In the genomic region with DNA sequence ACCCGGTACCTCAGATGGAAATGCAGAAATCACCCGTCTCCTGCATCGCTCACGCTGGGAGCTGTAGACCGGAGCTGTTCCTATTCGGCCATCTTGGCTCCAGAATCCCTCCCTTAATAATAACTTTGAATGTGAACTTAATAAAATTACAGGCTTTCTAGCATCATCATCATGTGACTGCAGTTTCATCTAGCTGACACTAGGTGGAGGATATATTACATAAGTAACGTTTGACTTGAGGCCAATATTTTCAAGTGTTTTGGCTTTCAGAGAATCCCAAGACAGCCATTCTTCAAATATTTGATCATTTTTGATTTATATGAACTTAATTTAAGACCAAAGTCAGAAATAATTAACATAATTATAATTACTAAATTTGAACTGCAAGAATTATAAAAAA, we compare ENCODE assay signal across 9 cellular contexts.
DNase-seq lines count a peak whose midpoint lies in the region; ATAC-seq and TF ChIP-seq lines count a peak whose summit lies in the region.
"Had no signal": no experiment of that assay in that cellular context is flagged by ENCODE, and none has a peak within 500 bp of the region (broad histone marks: within the 10 kb centered on the region; RNA-seq: fewer than 3 reads in every experiment).

No MANE protein-coding gene starts in this region.

- peaks cover 13% of the 10 kb centered on the region for H3K9me3 Mint-ChIP-seq in natural killer cell treated with Interleukin-12 subunit alpha and Interleukin-12 subunit beta and Interleukin-15 and Interleukin-18, amount 100 ng/mL, for 72 hours

- peak; percentile 31 for TF ChIP-seq CTCF in lower lobe of right lung (IDR thresholded peaks at IDR 0.05)

- no peak overlapping the region for H3K4me3 ChIP-seq in lower lobe of right lung

- H3K27me3 Mint-ChIP-seq in natural killer cell treated with Interleukin-12 subunit alpha and Interleukin-12 subunit beta and Interleukin-15 and Interleukin-18, amount 100 ng/mL, for 72 hours: no peaks in the 10 kb centered on the region

- intact Hi-C loops in lower lobe of right lung (cut with DNase I): no loop called here

- no peaks in the 10 kb centered on the region for H3K9me3 ChIP-seq in lower lobe of right lung

- peaks cover 15% of the 10 kb centered on the region for H3K36me3 Mint-ChIP-seq in natural killer cell treated with Interleukin-12 subunit alpha and Interleukin-12 subunit beta and Interleukin-15 and Interleukin-18, amount 100 ng/mL, for 72 hours

- no peaks in the 10 kb centered on the region for H3K36me3 ChIP-seq in lower lobe of right lung

- H3K27ac Mint-ChIP-seq in natural killer cell treated with Interleukin-12 subunit alpha and Interleukin-12 subunit beta and Interleukin-15 and Interleukin-18, amount 100 ng/mL, for 72 hours: no peak overlapping the region

- H3K4me1 Mint-ChIP-seq in natural killer cell treated with Interleukin-12 subunit alpha and Interleukin-12 subunit beta and Interleukin-15 and Interleukin-18, amount 100 ng/mL, for 72 hours (ENCODE audit: low read depth in 2 of 2): no peaks in the 10 kb centered on the region

- no peaks in the 10 kb centered on the region for H3K27me3 ChIP-seq in lower lobe of right lung (ENCODE audit: low read depth)

- ATAC-seq in lower lobe of right lung: peak in 1 of 2 donors; percentile 49
- no peak for ATAC-seq in HG03045 (IDR thresholded peaks at IDR 0.05; ENCODE audit: unreplicated experiment)
- no peak for ATAC-seq in natural killer cell treated with Interleukin-12 subunit alpha and Interleukin-12 subunit beta and Interleukin-15 and Interleukin-18, amount 100 ng/mL, for 72 hours

- no peak overlapping the region for H3K4me3 Mint-ChIP-seq in natural killer cell treated with Interleukin-12 subunit alpha and Interleukin-12 subunit beta and Interleukin-15 and Interleukin-18, amount 100 ng/mL, for 72 hours

- no peaks in the 10 kb centered on the region for H3K4me1 ChIP-seq in lower lobe of right lung

- peak; percentile 23 for DNase-seq in ELR (ENCODE audit: low read depth)
- DNase-seq in M059J (ENCODE audit: low read depth): peak; percentile 13
- DNase-seq in SW480 (ENCODE audit: low spot score): peak; percentile 2
- DNase-seq in lower lobe of right lung: no peak
- DNase-seq in cerebellar cortex (ENCODE audit: low spot score): no peak
- no peak for DNase-seq in activated effector memory CD4-positive, alpha-beta T cell treated with anti-CD3 and anti-CD28 coated beads, Interleukin-2, amount 50 U/mL, for 16 hours
- DNase-seq in natural killer cell treated with Interleukin-12 subunit alpha and Interleukin-12 subunit beta and Interleukin-15 and Interleukin-18, amount 100 ng/mL, for 72 hours (ENCODE audit: low spot score): no peak
- DNase-seq: activated naive CD4-positive, alpha-beta T cell treated with Interleukin-2 at 50 U/mL for 16 hours had no signal

- H3K27ac ChIP-seq in lower lobe of right lung: no peak overlapping the region

Comparison
In these comparisons a context has a peak if more than half of its experiments do, and no peak if none do; other contexts are left out.
1. DNase-seq: peak in ELR (single experiment), M059J (single experiment) and SW480 (single experiment); none in lower lobe of right lung (single experiment), cerebellar cortex (single experiment), activated effector memory CD4-positive, alpha-beta T cell treated with anti-CD3 and anti-CD28 coated beads, Interleukin-2, amount 50 U/mL, for 16 hours (single experiment) and natural killer cell treated with Interleukin-12 subunit alpha and Interleukin-12 subunit beta and Interleukin-15 and Interleukin-18, amount 100 ng/mL, for 72 hours (single experiment).